In the genomic region with DNA sequence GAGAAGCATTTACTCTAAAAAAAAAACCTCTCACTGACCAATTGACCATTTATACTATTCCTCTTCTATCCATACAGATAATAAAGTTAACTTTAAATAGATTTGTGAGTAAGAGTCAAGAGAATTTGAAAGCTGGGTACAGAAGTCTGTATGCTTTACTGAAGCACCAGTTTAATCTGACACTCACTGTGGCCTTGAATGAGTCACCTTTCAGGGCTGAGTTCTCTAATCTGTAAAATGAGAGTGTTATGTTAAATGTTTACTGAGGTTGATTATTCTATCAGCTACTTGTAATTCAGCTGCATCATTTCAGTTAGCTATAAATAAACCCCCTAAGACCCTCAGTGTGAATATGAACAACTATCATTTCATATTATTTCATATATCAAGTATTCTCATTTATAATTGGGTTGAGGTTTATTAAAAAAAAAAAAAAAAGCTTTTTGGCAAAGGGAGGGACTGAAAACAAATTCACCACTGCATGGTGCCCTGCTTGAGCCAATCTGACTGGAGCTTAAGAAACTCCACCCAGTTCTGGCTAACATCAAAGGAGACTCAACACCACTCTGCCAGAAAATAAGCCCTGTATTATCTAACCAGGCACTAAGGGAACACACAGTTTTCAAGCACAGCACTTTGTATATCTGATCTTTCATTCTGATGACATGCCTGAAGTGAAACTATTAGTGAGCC, we compare ENCODE assay signal across 8 cellular contexts. TPM values are rescaled to one million over a fixed set of nuclear protein-coding genes. Genes with fewer than 3 reads are reported as not detected.
DNase-seq lines count a peak whose midpoint lies in the region; ATAC-seq and TF ChIP-seq lines count a peak whose summit lies in the region.

No MANE protein-coding gene starts in this region.

- DNase-seq in AG08395 (ENCODE audit: low spot score): peak; percentile 57
- DNase-seq in LHCN-M2 (ENCODE audit: low read depth): peak; percentile 84
- no peak for DNase-seq in chondrocyte (ENCODE audit: low spot score)
- no peak for DNase-seq in mesothelial cell of epicardium (ENCODE audit: low spot score in 2 of 2, unreplicated experiment in 2 of 2)
- no peak for DNase-seq in ecto neural progenitor cell (ENCODE audit: low spot score)
- no peak for DNase-seq in NCI-H1930 (lab: John Stamatoyannopoulos, UW)
- DNase-seq in NCI-H510A treated with DMSO at 0.1 percent for 48 hours (lab: John Stamatoyannopoulos, UW): no peak

- H3K4me3 Mint-ChIP-seq in chondrocyte (ENCODE audit: unreplicated experiment) (peak overlapping the region; percentile 10), mesothelial cell of epicardium (no peak overlapping the region)

- peak overlapping the region; percentile 86 for H3K27ac Mint-ChIP-seq in chondrocyte (ENCODE audit: unreplicated experiment)
- peak overlapping the region; percentile 64 for H3K27ac Mint-ChIP-seq in mesothelial cell of epicardium

- no peak for TF ChIP-seq CTCF in chondrocyte (IDR thresholded peaks at IDR 0.05)
- TF ChIP-seq CTCF in mesothelial cell of epicardium (IDR thresholded peaks at IDR 0.05; ENCODE audit: unreplicated experiment): no peak

- peaks cover 79% of the 10 kb centered on the region for H3K4me1 Mint-ChIP-seq in chondrocyte (ENCODE audit: low read depth)
- peaks cover 46% of the 10 kb centered on the region for H3K4me1 Mint-ChIP-seq in mesothelial cell of epicardium

- H3K27me3 Mint-ChIP-seq in chondrocyte (ENCODE audit: low read depth) (no peaks in the 10 kb centered on the region), mesothelial cell of epicardium (ENCODE audit: low read depth) (no peaks in the 10 kb centered on the region)

- no peaks in the 10 kb centered on the region for H3K9me3 Mint-ChIP-seq in chondrocyte (ENCODE audit: low read depth)
- H3K9me3 Mint-ChIP-seq in mesothelial cell of epicardium: no peaks in the 10 kb centered on the region

- H3K36me3 Mint-ChIP-seq in chondrocyte (ENCODE audit: low read depth) (no peaks in the 10 kb centered on the region), mesothelial cell of epicardium (peaks cover 6% of the 10 kb centered on the region)

- no peak for ATAC-seq in HG02852 (IDR thresholded peaks at IDR 0.05; ENCODE audit: unreplicated experiment)

RNA-seq across cellular contexts. Expression of a gene that starts 2.8 kb away (rescaled TPM):
- total RNA-seq in LHCN-M2 (2014; rRNA removed): 90.6 and 106 TPM in 2 replicates
- polyA plus RNA-seq in LHCN-M2 (2012): 198 TPM
- 376 to 414 TPM (median 401 TPM) in 3 replicates for total RNA-seq in chondrocyte
- 153 to 160 TPM (median 158 TPM) in 3 replicates for total RNA-seq in mesothelial cell of epicardium

Comparison
In these comparisons a context has a peak if more than half of its experiments do, and no peak if none do; other contexts are left out.
1. DNase-seq: peak in AG08395 (single experiment) and LHCN-M2 (single experiment); none in chondrocyte (single experiment), mesothelial cell of epicardium (0 of 2), ecto neural progenitor cell (single experiment), NCI-H1930 (0 of 2) and NCI-H510A treated with DMSO at 0.1 percent for 48 hours (single experiment).